1 cellular context compared by ENCODE assay signal in the genomic region with DNA sequence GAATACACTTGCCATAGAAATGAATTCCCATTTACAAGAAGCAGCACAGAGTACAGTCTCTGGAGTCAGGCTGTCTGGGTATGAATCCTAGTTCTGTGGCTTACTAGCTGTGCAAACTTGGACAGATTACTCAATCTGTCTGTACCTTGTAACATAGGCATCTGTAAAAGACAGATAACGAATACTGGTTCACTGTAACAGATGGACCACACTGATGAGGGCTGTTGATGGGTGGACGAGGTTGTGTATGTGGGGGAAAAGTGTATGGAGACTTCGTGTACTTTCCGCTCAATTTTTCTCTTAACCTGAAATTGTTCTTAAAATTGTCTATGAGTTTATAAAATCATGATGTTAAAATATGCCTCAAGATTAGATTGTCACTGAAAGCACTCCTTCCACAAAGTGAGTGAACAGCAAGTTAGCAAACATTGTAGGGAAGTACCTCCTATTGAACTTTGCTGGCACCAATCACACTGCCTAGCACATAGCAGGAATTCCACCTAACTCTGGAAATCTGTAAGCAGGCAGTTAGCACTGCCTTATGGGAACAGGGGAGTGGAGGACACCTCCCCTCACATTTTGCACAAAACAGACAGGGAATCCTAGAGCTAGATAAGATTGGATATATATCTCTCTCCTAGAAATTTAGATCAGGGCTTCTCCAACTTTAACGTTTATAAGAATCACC.
TF ChIP-seq lines count a peak whose summit lies in the region.

No MANE protein-coding gene starts in this region.

TF ChIP-seq in HepG2, 621 proteins besides CTCF, POLR2A, EP300 and RAD21 (continued from another document):
- no peak for TF ChIP-seq ZBTB44 (CRISPR knock-in tag; IDR thresholded peaks at IDR 0.05)
- no peak for TF ChIP-seq ARHGAP35 (CRISPR knock-in tag; IDR thresholded peaks at IDR 0.05; ENCODE audit: borderline replicate concordance)
- TF ChIP-seq FOXM1 (CRISPR knock-in tag; IDR thresholded peaks at IDR 0.05) = no peak
- TF ChIP-seq CEBPB (IDR thresholded peaks at IDR 0.05; ENCODE audit: borderline replicate concordance, low read depth, low read length) = peak; percentile 47; the same call in 1 of the 2 replicates
- TF ChIP-seq ZNF207 (IDR thresholded peaks at IDR 0.05; ENCODE audit: borderline replicate concordance) = no peak
- no peak for TF ChIP-seq JUN (CRISPR knock-in tag; IDR thresholded peaks at IDR 0.05)
- TF ChIP-seq ZNF205 (CRISPR knock-in tag; IDR thresholded peaks at IDR 0.05) = no peak
- TF ChIP-seq ATM (IDR thresholded peaks at IDR 0.05; ENCODE audit: borderline replicate concordance) = no peak
- TF ChIP-seq ZMYM4 (CRISPR knock-in tag; IDR thresholded peaks at IDR 0.05) = peak; percentile 61; the same call in 1 of the 2 replicates
- TF ChIP-seq FOSL2 (CRISPR knock-in tag; IDR thresholded peaks at IDR 0.05) = no peak
- peak; percentile 64 for TF ChIP-seq ZNF143 (CRISPR knock-in tag; IDR thresholded peaks at IDR 0.05)
- no peak for TF ChIP-seq ZNF383 (CRISPR knock-in tag; IDR thresholded peaks at IDR 0.05; ENCODE audit: borderline replicate concordance)
- TF ChIP-seq NAIF1 (CRISPR knock-in tag; IDR thresholded peaks at IDR 0.05; ENCODE audit: borderline replicate concordance) = no peak
- TF ChIP-seq AKAP8 (CRISPR knock-in tag; IDR thresholded peaks at IDR 0.05) = no peak
- TF ChIP-seq, protein P1, sequence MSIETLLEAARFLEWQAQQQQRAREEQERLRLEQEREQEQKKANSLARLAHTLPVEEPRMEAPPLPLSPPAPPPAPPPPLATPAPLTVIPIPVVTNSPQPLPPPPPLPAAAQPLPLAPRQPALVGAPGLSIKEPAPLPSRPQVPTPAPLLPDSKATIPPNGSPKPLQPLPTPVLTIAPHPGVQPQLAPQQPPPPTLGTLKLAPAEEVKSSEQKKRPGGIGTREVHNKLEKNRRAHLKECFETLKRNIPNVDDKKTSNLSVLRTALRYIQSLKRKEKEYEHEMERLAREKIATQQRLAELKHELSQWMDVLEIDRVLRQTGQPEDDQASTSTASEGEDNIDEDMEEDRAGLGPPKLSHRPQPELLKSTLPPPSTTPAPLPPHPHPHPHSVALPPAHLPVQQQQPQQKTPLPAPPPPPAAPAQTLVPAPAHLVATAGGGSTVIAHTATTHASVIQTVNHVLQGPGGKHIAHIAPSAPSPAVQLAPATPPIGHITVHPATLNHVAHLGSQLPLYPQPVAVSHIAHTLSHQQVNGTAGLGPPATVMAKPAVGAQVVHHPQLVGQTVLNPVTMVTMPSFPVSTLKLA (IDR thresholded peaks at IDR 0.05) = no peak
- peak; percentile 42 for TF ChIP-seq ZNF18 (CRISPR knock-in tag; IDR thresholded peaks at IDR 0.05; ENCODE audit: insufficient replicate concordance)
- TF ChIP-seq THAP11 (CRISPR knock-in tag; IDR thresholded peaks at IDR 0.05) = no peak
- TF ChIP-seq ZXDC (CRISPR knock-in tag; IDR thresholded peaks at IDR 0.05) = no peak
- TF ChIP-seq ZNF10 (CRISPR knock-in tag; IDR thresholded peaks at IDR 0.05; ENCODE audit: borderline replicate concordance, low read depth) = no peak
TF ChIP-seq in HepG2: peak in this region for 23.
